8 cellular contexts compared by ENCODE assay signal in genomic region chr16:31117384-31118222, GRCh38. TPM values are rescaled to one million over a fixed set of nuclear protein-coding genes. Genes with fewer than 3 reads are reported as not detected.
DNase-seq lines count a peak whose midpoint lies in the region; ATAC-seq and TF ChIP-seq lines count a peak whose summit lies in the region.

KAT8 (plus strand) TSS chr16:31117664; CDS start chr16:31117682, 18 bp downstream.

- no peaks in the 10 kb centered on the region for H3K9me3 Mint-ChIP-seq in activated CD4-positive, alpha-beta memory T cell treated with anti-CD3 and anti-CD28 coated beads for 36 hours

- peaks cover 25 to 30% of the 10 kb centered on the region in 2 donors for H3K4me1 ChIP-seq in duodenal mucosa (ENCODE audit: control insufficient read depth in 1 of 2, insufficient read depth in 2 of 2, low read length in 2 of 2)

- H3K4me1 Mint-ChIP-seq in activated CD4-positive, alpha-beta memory T cell treated with anti-CD3 and anti-CD28 coated beads for 36 hours (ENCODE audit: low read depth), result peaks cover 20% of the 10 kb centered on the region

- peak within 1 kb of the TSS; percentile 70 for H3K27ac Mint-ChIP-seq in activated CD4-positive, alpha-beta memory T cell treated with anti-CD3 and anti-CD28 coated beads for 36 hours

- no peak for TF ChIP-seq CTCF in lower leg skin (IDR thresholded peaks at IDR 0.05)

- WGBS in lower leg skin, 2 donors, result 0 to 1% methylated on average over 50 to 61 of the region's 68 CpGs

- peak within 1 kb of the TSS; percentile 97 for H3K27ac ChIP-seq in duodenal mucosa (ENCODE audit: low read depth, low read length)

- peak within 1 kb of the TSS; percentile 79 for H3K4me3 Mint-ChIP-seq in activated CD4-positive, alpha-beta memory T cell treated with anti-CD3 and anti-CD28 coated beads for 36 hours

- POLR2A ChIA-PET in activated CD4-positive, alpha-beta memory T cell treated with anti-CD3 and anti-CD28 coated beads for 36 hours (lab: Charles Lee), result interaction anchor here (0.5 to 4.1 kb wide), 11 partner anchors 9 to 755 kb away, joined by 3 to 27 read pairs (median 3); partner anchors contain the start of genes BCKDK, FUS, ZNF646 and ZNF668

- intact Hi-C loops in activated CD4-positive, alpha-beta memory T cell treated with anti-CD3 and anti-CD28 coated beads for 36 hours (cut with micrococcal nuclease), result loop anchor here (1.0 kb wide), 4 partner anchors 23 to 62 kb away; partner anchors contain the start of genes VKORC1, ZNF646 and ZNF668
- intact Hi-C loops in lower leg skin (cut with DNase I; ENCODE audit: low total_unique reads), result no loop called here

- H3K36me3 ChIP-seq in duodenal mucosa (ENCODE audit: control insufficient read depth in 1 of 2, insufficient read depth in 2 of 2, low read length in 2 of 2), result peaks cover 16 to 34% of the 10 kb centered on the region in 2 donors

- peak in 1 of 2 donors; percentile 47 for TF ChIP-seq POLR2A in lower leg skin (IDR thresholded peaks at IDR 0.05)

- H3K9me3 ChIP-seq in duodenal mucosa (ENCODE audit: control insufficient read depth in 1 of 2, low read length in 2 of 2), result no peaks in the 10 kb centered on the region

- CTCF ChIA-PET in activated CD4-positive, alpha-beta memory T cell treated with anti-CD3 and anti-CD28 coated beads for 36 hours (lab: Charles Lee), result interaction anchor here (0.6 to 3.3 kb wide), 7 partner anchors 10 to 273 kb away, joined by 3 to 36 read pairs (median 4); partner anchors contain the start of genes HSD3B7 and ZNF668

- no peaks in the 10 kb centered on the region for H3K27me3 ChIP-seq in duodenal mucosa (ENCODE audit: control insufficient read depth in 1 of 2, insufficient read depth in 2 of 2, low read length in 2 of 2)

- no peaks in the 10 kb centered on the region for H3K27me3 Mint-ChIP-seq in activated CD4-positive, alpha-beta memory T cell treated with anti-CD3 and anti-CD28 coated beads for 36 hours

- ATAC-seq in GM19438 (IDR thresholded peaks at IDR 0.05; ENCODE audit: low read depth, unreplicated experiment), result peak; percentile 91
- ATAC-seq in HG03575 (IDR thresholded peaks at IDR 0.05; ENCODE audit: extremely low read depth, insufficient number of reproducible peaks, low FRiP score, unreplicated experiment), result peak; percentile 49

- peaks cover 18% of the 10 kb centered on the region for H3K36me3 Mint-ChIP-seq in activated CD4-positive, alpha-beta memory T cell treated with anti-CD3 and anti-CD28 coated beads for 36 hours

- H3K4me3 ChIP-seq in duodenal mucosa (ENCODE audit: low read depth in 1 of 2, low read length in 2 of 2) (peak within 1 kb of the TSS; percentile 77 to 91), lower leg skin (ENCODE audit: low read depth, poor library complexity, severe bottlenecking) (peak within 1 kb of the TSS; percentile 26)

- H3K9ac ChIP-seq in duodenal mucosa (ENCODE audit: low read depth in 1 of 2, low read length in 2 of 2), result peak within 1 kb of the TSS; percentile 80 to 95

- DNase-seq in CD1c-positive myeloid dendritic cell (ENCODE audit: extremely low spot score), result peak; percentile 100
- peak; percentile 92 for DNase-seq in NCI-H82 treated with DMSO at 0.1 percent for 48 hours (lab: John Stamatoyannopoulos, UW; ENCODE audit: unreplicated experiment)
- DNase-seq in activated CD4-positive, alpha-beta memory T cell treated with anti-CD3 and anti-CD28 coated beads for 36 hours, result peak; percentile 99
- peak; percentile 98 to 100 for DNase-seq in lower leg skin (ENCODE audit: low spot score in 2 of 2)
- DNase-seq in stimulated activated CD4-positive, alpha-beta T cell treated with anti-CD3 and anti-CD28 coated beads, Interleukin-4, amount 100 ng/mL, for 48 hours (ENCODE audit: low read depth in 2 of 2), result peak; percentile 96 to 98

RNA-seq across cellular contexts. Expression of gene KAT8, which starts in this region (rescaled TPM):
- total RNA-seq in activated CD4-positive, alpha-beta memory T cell treated with anti-CD3 and anti-CD28 coated beads for 36 hours, result 10 to 100 TPM; 48.8 to 49.6 TPM
- 100 to 1,000 TPM in 1 of 4 donors, 10 to 100 TPM in 3; 69.7 to 116 (median 81.7) TPM for total RNA-seq in lower leg skin

Comparison
In these comparisons a context has a peak if more than half of its experiments do, and no peak if none do; other contexts are left out.
1. Peak in every context shown above with its lines: DNase-seq, ATAC-seq, H3K4me3 ChIP-seq and H3K27ac ChIP-seq.